Comparison of ENCODE assay signal across 10 cellular contexts in the genomic region with DNA sequence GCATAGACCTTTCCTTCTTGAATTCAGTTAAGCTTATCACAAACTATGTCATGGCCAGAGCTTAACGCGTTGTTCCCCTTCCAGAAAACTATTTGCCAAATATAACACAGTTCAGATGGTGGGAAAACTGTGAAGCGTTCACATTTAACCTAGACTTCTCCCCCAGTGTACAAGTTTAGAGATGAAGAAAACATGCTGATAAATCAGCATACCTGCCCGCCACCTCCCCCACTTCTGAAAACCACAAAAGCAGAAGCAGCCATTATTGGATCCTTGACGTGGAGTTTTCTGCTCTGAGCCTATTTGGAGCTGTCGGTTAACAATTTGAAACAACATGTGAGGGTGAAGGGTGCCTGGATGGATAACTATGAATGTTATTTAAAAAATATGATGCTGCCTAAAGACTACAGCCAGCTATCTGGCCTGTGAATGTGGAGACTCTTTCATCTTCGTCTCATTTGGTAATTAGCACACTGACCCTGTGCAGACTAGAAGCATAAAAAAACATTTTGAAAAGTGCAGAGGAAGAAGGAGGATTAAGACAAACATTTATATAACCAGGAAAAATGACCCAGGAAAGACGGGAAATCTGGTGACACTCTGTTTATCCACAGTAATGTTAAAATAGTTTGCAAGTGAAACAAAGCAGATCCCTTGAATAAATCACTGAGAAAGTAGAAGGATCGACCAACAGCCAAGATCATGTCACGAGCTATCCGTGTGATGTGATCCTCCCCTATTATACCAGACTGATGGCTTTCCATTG.
DNase-seq lines count a peak whose midpoint lies in the region; ATAC-seq lines count a peak whose summit lies in the region.
"Had no signal": no experiment of that assay in that cellular context is flagged by ENCODE, and none has a peak within 500 bp of the region (broad histone marks: within the 10 kb centered on the region; RNA-seq: fewer than 3 reads in every experiment).

No MANE protein-coding gene starts in this region.

- DNase-seq in stimulated activated naive CD8-positive, alpha-beta T cell treated with anti-CD3 and anti-CD28 coated beads, Interleukin-15, Interleukin-2, amounts not matched to agents 100 U/mL and 50 U/mL, for 24 hours = no peak
- DNase-seq in caudate nucleus (lab: John Stamatoyannopoulos, UW) = no peak
- no peak for DNase-seq in stimulated activated CD4-positive, alpha-beta T cell treated with anti-CD3 and anti-CD28 coated beads, Interleukin-12 subunit alpha, Interleukin-12 subunit beta, amount 100 ng/mL, for 4 hours
- DNase-seq in activated T-cell treated with anti-CD3 and anti-CD28 coated beads, Interleukin-2, amount 50 U/mL, for 48 hours = no peak
- DNase-seq: activated CD4-positive, CD25-positive, alpha-beta regulatory T cell had no signal

- H3K9me3 ChIP-seq in mucosa of rectum (ENCODE audit: control insufficient read depth in 2 of 2, low read length in 2 of 2) = no peaks in the 10 kb centered on the region

- peak overlapping the region; percentile 5 for H3K27ac Mint-ChIP-seq in stimulated activated naive CD8-positive, alpha-beta T cell treated with anti-CD3 and anti-CD28 coated beads, Interleukin-15, Interleukin-2, amounts not matched to agents 100 ng/mL and 50 ng/mL, for 24 hours
- H3K27ac Mint-ChIP-seq: B cell had no signal

- no peaks in the 10 kb centered on the region for H3K4me1 ChIP-seq in mucosa of rectum (ENCODE audit: control insufficient read depth in 2 of 2, insufficient read depth in 2 of 2, low read length in 2 of 2)

- no peak overlapping the region for H3K4me3 Mint-ChIP-seq in stimulated activated naive CD8-positive, alpha-beta T cell treated with anti-CD3 and anti-CD28 coated beads, Interleukin-15, Interleukin-2, amounts not matched to agents 100 ng/mL and 50 ng/mL, for 24 hours
- H3K4me3 Mint-ChIP-seq: B cell had no signal

- H3K27ac ChIP-seq in caudate nucleus (ENCODE audit: low read depth, low read length) (peak overlapping the region; percentile 22), mucosa of rectum (ENCODE audit: low read depth in 2 of 2, low read length in 2 of 2) (peak overlapping the region; percentile 38 to 45)

- peaks cover 43% of the 10 kb centered on the region for H3K4me1 Mint-ChIP-seq in stimulated activated naive CD8-positive, alpha-beta T cell treated with anti-CD3 and anti-CD28 coated beads, Interleukin-15, Interleukin-2, amounts not matched to agents 100 ng/mL and 50 ng/mL, for 24 hours (ENCODE audit: low read depth)
- H3K4me1 Mint-ChIP-seq: B cell had no signal

- no peak overlapping the region for H3K9ac ChIP-seq in mucosa of rectum (ENCODE audit: low read depth in 1 of 2, low read length in 2 of 2)

- no peaks in the 10 kb centered on the region for H3K9me3 Mint-ChIP-seq in stimulated activated naive CD8-positive, alpha-beta T cell treated with anti-CD3 and anti-CD28 coated beads, Interleukin-15, Interleukin-2, amounts not matched to agents 100 ng/mL and 50 ng/mL, for 24 hours

- no peak overlapping the region for H3K4me3 ChIP-seq in mucosa of rectum (ENCODE audit: low read length in 2 of 2)

- no peaks in the 10 kb centered on the region for H3K36me3 Mint-ChIP-seq in stimulated activated naive CD8-positive, alpha-beta T cell treated with anti-CD3 and anti-CD28 coated beads, Interleukin-15, Interleukin-2, amounts not matched to agents 100 ng/mL and 50 ng/mL, for 24 hours (ENCODE audit: low read depth)

- no peaks in the 10 kb centered on the region for H3K27me3 ChIP-seq in mucosa of rectum (ENCODE audit: control insufficient read depth in 2 of 2, insufficient read depth in 2 of 2, low read length in 2 of 2)

- no peaks in the 10 kb centered on the region for H3K27me3 Mint-ChIP-seq in stimulated activated naive CD8-positive, alpha-beta T cell treated with anti-CD3 and anti-CD28 coated beads, Interleukin-15, Interleukin-2, amounts not matched to agents 100 ng/mL and 50 ng/mL, for 24 hours
- H3K27me3 Mint-ChIP-seq: B cell had no signal

- ATAC-seq in stimulated activated naive CD8-positive, alpha-beta T cell treated with anti-CD3 and anti-CD28 coated beads, Interleukin-15, Interleukin-2, amounts not matched to agents 100 U/mL and 50 U/mL, for 24 hours = no peak
- no peak for ATAC-seq in HG03442 (IDR thresholded peaks at IDR 0.05; ENCODE audit: unreplicated experiment)
- ATAC-seq in HG03520 (IDR thresholded peaks at IDR 0.05; ENCODE audit: unreplicated experiment) = no peak

- H3K36me3 ChIP-seq in mucosa of rectum (ENCODE audit: control insufficient read depth in 2 of 2, insufficient read depth in 2 of 2, low read length in 2 of 2) = no peaks in the 10 kb centered on the region
